13 cellular contexts compared by ENCODE assay signal in genomic region chr1:26543444-26543835, GRCh38. TPM values are rescaled to one million over a fixed set of nuclear protein-coding genes. Genes with fewer than 3 reads are reported as not detected.
DNase-seq lines count a peak whose midpoint lies in the region; ATAC-seq and TF ChIP-seq lines count a peak whose summit lies in the region.
"Had no signal": no experiment of that assay in that cellular context is flagged by ENCODE, and none has a peak within 500 bp of the region (broad histone marks: within the 10 kb centered on the region; RNA-seq: fewer than 3 reads in every experiment).

No MANE protein-coding gene starts in this region.

- peak overlapping the region; percentile 3 to 56 for H3K9ac ChIP-seq in mucosa of rectum (ENCODE audit: low read depth in 1 of 2, low read length in 2 of 2)

- no peak overlapping the region for H3K4me3 ChIP-seq in right atrium auricular region
- H3K4me3 ChIP-seq in mucosa of rectum (ENCODE audit: low read length in 2 of 2), result peak overlapping the region in 1 of 2 donors; percentile 58
- peak overlapping the region in 2 of 4 donors; percentile 9 to 24 for H3K4me3 ChIP-seq in upper lobe of left lung
- H3K4me3 ChIP-seq: vagina had no signal

- no peak for TF ChIP-seq CTCF in right atrium auricular region (IDR thresholded peaks at IDR 0.05)
- TF ChIP-seq CTCF in upper lobe of left lung (IDR thresholded peaks at IDR 0.05), result no peak
- no peak for TF ChIP-seq CTCF in GM13977 (IDR thresholded peaks at IDR 0.05; ENCODE audit: extremely low read depth, insufficient read depth, missing control alignments)

- H3K27me3 ChIP-seq in right atrium auricular region (no peaks in the 10 kb centered on the region), mucosa of rectum (ENCODE audit: control insufficient read depth in 2 of 2, insufficient read depth in 2 of 2, low read length in 2 of 2) (no peaks in the 10 kb centered on the region), upper lobe of left lung (no peaks in the 10 kb centered on the region)
- H3K27me3 ChIP-seq: vagina had no signal

- 57 to 60% methylated on average over 2 to 5 of the region's 5 CpGs for WGBS in upper lobe of left lung, 2 donors

- H3K9me3 ChIP-seq in right atrium auricular region, result no peaks in the 10 kb centered on the region
- H3K9me3 ChIP-seq in mucosa of rectum (ENCODE audit: control insufficient read depth in 2 of 2, low read length in 2 of 2), result no peaks in the 10 kb centered on the region
- H3K9me3 ChIP-seq in upper lobe of left lung, result no peaks in the 10 kb centered on the region
- H3K9me3 ChIP-seq: vagina had no signal

- TF ChIP-seq POLR2A in upper lobe of left lung (IDR thresholded peaks at IDR 0.05), result no peak

- no peaks in the 10 kb centered on the region for H3K36me3 Mint-ChIP-seq in activated naive CD8-positive, alpha-beta T cell

- intact Hi-C loops in cardiac septum (cut with DNase I), result no loop called here

- H3K27ac Mint-ChIP-seq in activated naive CD8-positive, alpha-beta T cell, result peak overlapping the region; percentile 95

- H3K27ac ChIP-seq in right atrium auricular region, result peak overlapping the region; percentile 55 to 61
- H3K27ac ChIP-seq in mucosa of rectum (ENCODE audit: low read depth in 2 of 2, low read length in 2 of 2), result peak overlapping the region; percentile 64 to 81
- peak overlapping the region; percentile 87 to 93 (median 91) for H3K27ac ChIP-seq in upper lobe of left lung
- H3K27ac ChIP-seq: C4-2B, vagina, VCaP had no signal

- H3K36me3 ChIP-seq in right atrium auricular region (no peaks in the 10 kb centered on the region), mucosa of rectum (ENCODE audit: control insufficient read depth in 2 of 2, insufficient read depth in 2 of 2, low read length in 2 of 2) (peaks cover 26 to 46% of the 10 kb centered on the region in 2 donors), upper lobe of left lung (peaks cover 0 to 26% (median 20%) of the 10 kb centered on the region in 4 donors)
- H3K36me3 ChIP-seq: vagina had no signal

- no peak for TF ChIP-seq EP300 in upper lobe of left lung (IDR thresholded peaks at IDR 0.05)

- H3K4me1 ChIP-seq in right atrium auricular region, result peaks cover 0 to 14% of the 10 kb centered on the region in 2 donors
- H3K4me1 ChIP-seq in mucosa of rectum (ENCODE audit: control insufficient read depth in 2 of 2, insufficient read depth in 2 of 2, low read length in 2 of 2), result peaks cover 16 to 31% of the 10 kb centered on the region in 2 donors
- H3K4me1 ChIP-seq in upper lobe of left lung, result peaks cover 38 to 68% (median 57%) of the 10 kb centered on the region in 4 donors

- in situ Hi-C loops in GM13977 (cut with MboI; ENCODE audit: low pct_unique_long_range_greater_than_20kb, low sequenced_read_pairs, unreplicated experiment), result no loop called here

- no peaks in the 10 kb centered on the region for H3K27me3 Mint-ChIP-seq in activated naive CD8-positive, alpha-beta T cell

- peak overlapping the region; percentile 42 for H3K4me3 Mint-ChIP-seq in activated naive CD8-positive, alpha-beta T cell

- H3K4me1 Mint-ChIP-seq in activated naive CD8-positive, alpha-beta T cell (ENCODE audit: low read depth), result peaks cover 89% of the 10 kb centered on the region

- no peaks in the 10 kb centered on the region for H3K9me3 Mint-ChIP-seq in activated naive CD8-positive, alpha-beta T cell (ENCODE audit: low read depth)

- no peak for DNase-seq in right atrium auricular region (ENCODE audit: low spot score)
- DNase-seq in cardiac septum (ENCODE audit: low spot score), result no peak
- no peak for DNase-seq in upper lobe of left lung
- DNase-seq in GM13977 (ENCODE audit: low spot score), result no peak
- DNase-seq in HCEC 1CT, result no peak
- DNase-seq: NCI-H187 had no signal

- no peak for ATAC-seq in upper lobe of left lung (ENCODE audit: low FRiP score in 2 of 2)
- ATAC-seq in HG03025 (IDR thresholded peaks at IDR 0.05; ENCODE audit: low FRiP score, unreplicated experiment), result no peak
- ATAC-seq: esophagus mucosa had no signal

RNA-seq across cellular contexts. Expression of gene RPS6KA1, which starts 13.9 kb away (rescaled TPM):
- total RNA-seq in right atrium auricular region, result 1 to 10 TPM; 1.8 to 6.9 TPM
- total RNA-seq in cardiac septum, result 3.3 TPM
- total RNA-seq in upper lobe of left lung, result 100 to 1,000 TPM in 4 of 6 donors, 10 to 100 TPM in 2; 91.1 to 161 (median 120) TPM

Comparison
In these comparisons a context has a peak if more than half of its experiments do, and no peak if none do; other contexts are left out.
1. RNA of gene RPS6KA1, which starts 13.9 kb away (total RNA-seq): 91.1 to 161 TPM in upper lobe of left lung; 1.8 to 6.9 TPM in right atrium auricular region and 3.3 TPM in cardiac septum (single experiment); every median in the first group is over 10 times any median in the second.
2. Peak in every context shown above with its lines, with median percentiles within 50 percentile points of each other: H3K27ac ChIP-seq.